In the genomic region with DNA sequence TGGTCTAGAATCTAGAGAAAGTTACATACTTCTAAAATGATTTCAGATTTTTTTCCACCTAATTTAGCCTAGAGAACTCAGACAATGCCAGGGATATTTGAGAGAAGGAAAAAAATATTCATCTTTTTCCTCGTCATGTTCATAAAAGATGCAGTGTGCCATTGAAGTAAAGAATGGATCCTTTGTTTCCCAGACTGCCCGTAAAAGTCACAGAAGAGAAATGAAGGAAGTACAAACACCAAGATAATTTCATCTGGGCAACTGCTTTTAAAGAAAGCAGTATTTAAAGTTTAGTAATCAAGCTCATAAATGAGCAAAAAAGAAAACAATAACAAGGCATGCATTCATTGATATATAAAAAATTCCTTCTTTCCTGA, we compare ENCODE assay signal across 20 cellular contexts.
"Had no signal": no experiment of that assay in that cellular context is flagged by ENCODE, and none has a peak within 500 bp of the region (broad histone marks: within the 10 kb centered on the region; RNA-seq: fewer than 3 reads in every experiment).

No MANE protein-coding gene starts in this region.

- DNase-seq: cerebellar nuclear complex; dermis blood vessel endothelial cell; foreskin keratinocyte; heart right ventricle; islet precursor cell; left ventricle myocardium inferior; lower lobe of right lung; naive thymus-derived CD4-positive, alpha-beta T cell; nephron progenitor cell; psoas muscle; retina; small intestine; stimulated activated CD4-positive, alpha-beta T cell treated with anti-CD3 and anti-CD28 coated beads, Interleukin-12 subunit alpha, Interleukin-12 subunit beta, amount 100 ng/mL, for 4 hours; stimulated activated naive CD4-positive, alpha-beta T cell; stomach; substantia nigra; trophoblast cell had no signal

- H3K79me2 ChIP-seq: parathyroid adenoma had no signal

- H3K4me3 Mint-ChIP-seq: memory B cell; naive thymus-derived CD4-positive, alpha-beta T cell; nephron progenitor cell had no signal

- H3K4me1 Mint-ChIP-seq: memory B cell, nephron progenitor cell had no signal

- H3K27ac Mint-ChIP-seq: memory B cell; naive thymus-derived CD4-positive, alpha-beta T cell; nephron progenitor cell had no signal

- H2AFZ ChIP-seq: parathyroid adenoma had no signal

- ATAC-seq: foreskin keratinocyte; heart right ventricle; lower lobe of right lung; naive thymus-derived CD4-positive, alpha-beta T cell; psoas muscle had no signal

- H3K36me3 Mint-ChIP-seq: memory B cell had no signal

- H3K27ac ChIP-seq: foreskin keratinocyte, heart right ventricle, left ventricle myocardium inferior, lower lobe of right lung, parathyroid adenoma, psoas muscle, stomach, thoracic aorta had no signal

- H3K4me3 ChIP-seq: heart right ventricle, left ventricle myocardium inferior, lower lobe of right lung, psoas muscle, stomach, thoracic aorta had no signal

- H3K4me1 ChIP-seq: foreskin keratinocyte, heart right ventricle, left ventricle myocardium inferior, lower lobe of right lung, parathyroid adenoma, psoas muscle, stomach had no signal

- H3K27me3 ChIP-seq: foreskin keratinocyte, heart right ventricle, stomach had no signal
